In the genomic region with DNA sequence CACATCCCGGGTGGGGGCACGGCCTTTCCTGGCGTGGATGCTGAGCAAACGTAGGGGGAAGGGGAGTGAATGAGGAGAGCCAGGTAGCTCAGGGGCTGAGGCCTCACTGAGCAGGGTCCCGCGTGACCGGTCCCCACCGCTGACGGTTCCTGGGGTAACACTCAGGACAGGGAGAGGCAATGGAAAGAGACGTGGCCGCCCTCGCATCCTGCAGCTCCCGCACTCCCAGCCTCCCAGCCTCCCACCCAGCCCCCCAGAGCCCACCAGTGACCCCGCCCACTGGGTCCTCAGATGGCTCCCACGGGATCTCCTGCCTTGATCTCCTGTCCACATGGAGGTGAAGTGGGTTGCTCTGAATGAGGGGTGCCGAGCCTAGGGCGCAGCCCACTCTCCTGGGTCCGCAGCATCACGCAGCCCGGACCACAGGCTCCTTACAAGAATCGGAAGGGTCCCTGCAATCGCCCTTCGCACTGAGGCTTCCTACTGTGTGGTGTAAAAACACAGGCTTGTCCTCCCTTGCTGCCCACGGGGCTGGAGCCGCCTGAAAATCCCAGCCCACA, we compare ENCODE assay signal across 16 cellular contexts. TPM values are rescaled to one million over a fixed set of nuclear protein-coding genes. Genes with fewer than 3 reads are reported as not detected.
A peak's percentile ranks its signal among the peaks of the same experiment; 100 is the strongest.
DNase-seq lines count a peak whose midpoint lies in the region; ATAC-seq lines count a peak whose summit lies in the region.
"Had no signal": no experiment of that assay in that cellular context is flagged by ENCODE, and none has a peak within 500 bp of the region (broad histone marks: within the 10 kb centered on the region; RNA-seq: fewer than 3 reads in every experiment).

No MANE protein-coding gene starts in this region.

- peaks cover 0 to 25% of the 10 kb centered on the region in 2 donors for H3K9me3 Mint-ChIP-seq in stimulated activated naive CD8-positive, alpha-beta T cell treated with anti-CD3 and anti-CD28 coated beads, Interleukin-15, amount 100 ng/mL, for 72 hours
- no peaks in the 10 kb centered on the region for H3K9me3 Mint-ChIP-seq in activated T-helper 17 cell treated with anti-CD3 and anti-CD28 coated beads, Interleukin-2, amount 50 U/mL, for 72 hours

- peak overlapping the region; percentile 59 to 62 for H3K4me3 Mint-ChIP-seq in stimulated activated naive CD8-positive, alpha-beta T cell treated with anti-CD3 and anti-CD28 coated beads, Interleukin-15, amount 100 ng/mL, for 72 hours
- peak overlapping the region; percentile 65 for H3K4me3 Mint-ChIP-seq in activated T-helper 17 cell treated with anti-CD3 and anti-CD28 coated beads, Interleukin-2, amount 50 U/mL, for 72 hours
- H3K4me3 Mint-ChIP-seq: activated CD4-positive, alpha-beta memory T cell treated with anti-CD3 and anti-CD28 coated beads, Interleukin-2, amount 10 ng/mL, durations not matched to agents 7 days and 5 days had no signal

- H3K4me1 Mint-ChIP-seq in stimulated activated naive CD8-positive, alpha-beta T cell treated with anti-CD3 and anti-CD28 coated beads, Interleukin-15, amount 100 ng/mL, for 72 hours = peaks cover 53% of the 10 kb centered on the region
- H3K4me1 Mint-ChIP-seq in activated T-helper 17 cell treated with anti-CD3 and anti-CD28 coated beads, Interleukin-2, amount 50 U/mL, for 72 hours = peaks cover 16% of the 10 kb centered on the region

- H3K27ac Mint-ChIP-seq in stimulated activated naive CD8-positive, alpha-beta T cell treated with anti-CD3 and anti-CD28 coated beads, Interleukin-15, amount 100 ng/mL, for 72 hours = no peak overlapping the region
- H3K27ac Mint-ChIP-seq in activated T-helper 17 cell treated with anti-CD3 and anti-CD28 coated beads, Interleukin-2, amount 50 U/mL, for 72 hours = no peak overlapping the region
- H3K27ac Mint-ChIP-seq: activated CD4-positive, alpha-beta memory T cell treated with anti-CD3 and anti-CD28 coated beads, Interleukin-2, amount 10 ng/mL, durations not matched to agents 7 days and 5 days had no signal

- ATAC-seq in stimulated activated naive CD8-positive, alpha-beta T cell treated with anti-CD3 and anti-CD28 coated beads, Interleukin-15, amount 100 ng/mL, for 72 hours = no peak
- ATAC-seq in stimulated activated naive CD8-positive, alpha-beta T cell treated with anti-CD3 and anti-CD28 coated beads, Interleukin-15, Interleukin-2, amounts not matched to agents 100 U/mL and 50 U/mL, for 24 hours = no peak
- ATAC-seq in activated T-helper 17 cell treated with anti-CD3 and anti-CD28 coated beads, Interleukin-2, amount 50 U/mL, for 72 hours (replicated peaks) = no peak
- ATAC-seq in left lobe of liver (no peak), HG03469 (IDR thresholded peaks at IDR 0.05; ENCODE audit: unreplicated experiment) (no peak), GM19397 (IDR thresholded peaks at IDR 0.05; ENCODE audit: unreplicated experiment) (no peak), GM19324 (IDR thresholded peaks at IDR 0.05; ENCODE audit: low FRiP score, unreplicated experiment) (no peak)

- H3K36me3 Mint-ChIP-seq in activated T-helper 17 cell treated with anti-CD3 and anti-CD28 coated beads, Interleukin-2, amount 50 U/mL, for 72 hours (ENCODE audit: low read depth) = no peaks in the 10 kb centered on the region

- no peak for DNase-seq in stimulated activated naive CD8-positive, alpha-beta T cell treated with anti-CD3 and anti-CD28 coated beads, Interleukin-15, amount 100 ng/mL, for 72 hours
- no peak for DNase-seq in stimulated activated naive CD8-positive, alpha-beta T cell treated with anti-CD3 and anti-CD28 coated beads, Interleukin-15, Interleukin-2, amounts not matched to agents 100 U/mL and 50 U/mL, for 24 hours
- DNase-seq in left lobe of liver (ENCODE audit: low spot score) = peak; percentile 35
- no peak for DNase-seq in COLO829 (ENCODE audit: low spot score)
- DNase-seq: activated CD4-positive, alpha-beta memory T cell treated with anti-CD3 and anti-CD28 coated beads, Interleukin-2, amount 10 ng/mL, durations not matched to agents 7 days and 5 days; dermis blood vessel endothelial cell; GDM1; NCI-H2227 treated with DMSO at 0.1 percent for 48 hours; stimulated activated CD4-positive, alpha-beta T cell treated with anti-CD3 and anti-CD28 coated beads, Interleukin-4, amount 100 ng/mL, for 1 hour; stimulated activated naive CD4-positive, alpha-beta T cell treated with Interleukin-2 at 50 U/mL for 16 hours had no signal

- H3K27me3 Mint-ChIP-seq in stimulated activated naive CD8-positive, alpha-beta T cell treated with anti-CD3 and anti-CD28 coated beads, Interleukin-15, amount 100 ng/mL, for 72 hours = peaks cover 100% of the 10 kb centered on the region
- peaks cover 42% of the 10 kb centered on the region for H3K27me3 Mint-ChIP-seq in activated T-helper 17 cell treated with anti-CD3 and anti-CD28 coated beads, Interleukin-2, amount 50 U/mL, for 72 hours

RNA-seq across cellular contexts. Expression of gene TSPEAR, which starts 2.4 kb away (rescaled TPM):
- total RNA-seq in activated T-helper 17 cell treated with anti-CD3 and anti-CD28 coated beads, Interleukin-2, amount 50 U/mL, for 72 hours = under 1 TPM in 1 of 2 donors, not detected in 1; 0.08 TPM
- total RNA-seq in left lobe of liver = not detected
- total RNA-seq: activated CD4-positive, alpha-beta memory T cell treated with anti-CD3 and anti-CD28 coated beads, Interleukin-2, amount 10 ng/mL, durations not matched to agents 7 days and 5 days; renal cortical epithelial cell; T-helper 2 cell treated with Interferon-gamma antibody and Interleukin-4, amounts not matched to agents 100 ng/mL and 5 ng/mL, for 36 hours had no signal

RNA-seq across cellular contexts. Expression of gene KRTAP10-12, which starts 12.0 kb away (rescaled TPM):
- not detected for total RNA-seq in activated T-helper 17 cell treated with anti-CD3 and anti-CD28 coated beads, Interleukin-2, amount 50 U/mL, for 72 hours
- total RNA-seq in left lobe of liver = not detected
- total RNA-seq: activated CD4-positive, alpha-beta memory T cell treated with anti-CD3 and anti-CD28 coated beads, Interleukin-2, amount 10 ng/mL, durations not matched to agents 7 days and 5 days; dermis blood vessel endothelial cell; renal cortical epithelial cell; T-helper 2 cell treated with Interferon-gamma antibody and Interleukin-4, amounts not matched to agents 100 ng/mL and 5 ng/mL, for 36 hours had no signal

RNA-seq across cellular contexts. Expression of gene KRTAP12-1, which starts 27.0 kb away (rescaled TPM):
- total RNA-seq in activated T-helper 17 cell treated with anti-CD3 and anti-CD28 coated beads, Interleukin-2, amount 50 U/mL, for 72 hours = not detected
- not detected for total RNA-seq in left lobe of liver
- total RNA-seq: activated CD4-positive, alpha-beta memory T cell treated with anti-CD3 and anti-CD28 coated beads, Interleukin-2, amount 10 ng/mL, durations not matched to agents 7 days and 5 days; dermis blood vessel endothelial cell; renal cortical epithelial cell; T-helper 2 cell treated with Interferon-gamma antibody and Interleukin-4, amounts not matched to agents 100 ng/mL and 5 ng/mL, for 36 hours had no signal

RNA-seq across cellular contexts. Expression of gene KRTAP12-2, which starts 42.2 kb away (rescaled TPM):
- total RNA-seq in activated T-helper 17 cell treated with anti-CD3 and anti-CD28 coated beads, Interleukin-2, amount 50 U/mL, for 72 hours = not detected
- not detected for total RNA-seq in left lobe of liver
- total RNA-seq: activated CD4-positive, alpha-beta memory T cell treated with anti-CD3 and anti-CD28 coated beads, Interleukin-2, amount 10 ng/mL, durations not matched to agents 7 days and 5 days; dermis blood vessel endothelial cell; renal cortical epithelial cell; T-helper 2 cell treated with Interferon-gamma antibody and Interleukin-4, amounts not matched to agents 100 ng/mL and 5 ng/mL, for 36 hours had no signal

RNA-seq across cellular contexts. Expression of gene KRTAP12-3, which starts 51.2 kb away (rescaled TPM):
- not detected for total RNA-seq in activated T-helper 17 cell treated with anti-CD3 and anti-CD28 coated beads, Interleukin-2, amount 50 U/mL, for 72 hours
- total RNA-seq in left lobe of liver = not detected
- total RNA-seq: activated CD4-positive, alpha-beta memory T cell treated with anti-CD3 and anti-CD28 coated beads, Interleukin-2, amount 10 ng/mL, durations not matched to agents 7 days and 5 days; dermis blood vessel endothelial cell; renal cortical epithelial cell; T-helper 2 cell treated with Interferon-gamma antibody and Interleukin-4, amounts not matched to agents 100 ng/mL and 5 ng/mL, for 36 hours had no signal
